ENCODE assay signal across 27 cellular contexts in the genomic region with DNA sequence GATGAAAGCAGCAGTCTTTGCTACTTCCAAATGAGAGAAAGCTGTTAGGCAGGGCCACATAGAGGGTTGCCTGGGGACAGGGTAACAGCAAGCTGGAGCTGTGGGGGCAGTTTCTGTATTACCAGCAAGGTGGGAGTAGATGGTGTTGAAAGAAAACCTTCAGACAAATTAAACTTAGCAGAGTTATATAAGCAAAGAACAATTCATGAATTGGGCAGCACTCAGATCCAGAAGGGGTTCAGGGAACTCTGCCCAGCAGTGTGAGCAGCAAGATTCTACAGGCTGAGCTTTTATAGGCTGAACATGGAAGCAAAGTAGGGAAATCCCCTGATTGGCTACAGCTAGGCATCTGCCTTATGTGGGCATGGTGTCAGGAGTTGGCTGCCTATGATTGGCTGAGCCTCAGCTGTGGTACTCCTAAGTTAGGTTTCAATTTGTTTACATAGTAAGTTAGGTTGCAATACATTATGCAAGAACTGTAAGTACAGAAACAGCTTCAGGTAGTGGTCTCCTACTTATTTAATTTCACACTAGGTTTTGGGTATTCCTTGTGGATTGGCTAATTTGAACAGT.
"Had no signal": no experiment of that assay in that cellular context is flagged by ENCODE, and none has a peak within 500 bp of the region (broad histone marks: within the 10 kb centered on the region; RNA-seq: fewer than 3 reads in every experiment).

No MANE protein-coding gene starts in this region.

- H3K27ac ChIP-seq: epithelial cell of prostate, gastrocnemius medialis, neutrophil, ovary, skin epidermis, stomach, thyroid gland, upper lobe of left lung had no signal

- H3K4me1 ChIP-seq: gastrocnemius medialis, thyroid gland, upper lobe of left lung had no signal

- H3K36me3 ChIP-seq: gastrocnemius medialis, neutrophil, ovary, stomach, thyroid gland, upper lobe of left lung had no signal

- ATAC-seq: activated CD8-positive, alpha-beta memory T cell treated with anti-CD3 and anti-CD28 coated beads, Interleukin-2, amount 10 ng/mL, durations not matched to agents 7 days and 5 days; activated CD8-positive, alpha-beta T cell treated with anti-CD3 and anti-CD28 coated beads, Interleukin-2, amount 10 ng/mL, durations not matched to agents 7 days and 5 days; activated naive CD4-positive, alpha-beta T cell treated with anti-CD3 and anti-CD28 coated beads, Interleukin-2, amount 50 U/mL, for 72 hours; activated T-cell treated with anti-CD3 and anti-CD28 coated beads, Interleukin-2, amount 50 U/mL, for 72 hours; gastrocnemius medialis; left cardiac atrium; sciatic nerve; stimulated activated memory B cell treated with anti-CD40 and anti-IgM and Interleukin-4, amounts not matched to agents 10 μg/mL and 1 μg/mL and 100 μg/mL, for 72 hours had no signal

- DNase-seq: activated B cell treated with CpG ODN at 0.5 μM for 24 hours; activated CD4-positive, alpha-beta T cell treated with anti-CD3 and anti-CD28 coated beads, Interleukin-2, amount 50 U/mL, for 1 hour; activated CD8-positive, alpha-beta memory T cell treated with anti-CD3 and anti-CD28 coated beads, Interleukin-2, amount 10 ng/mL, durations not matched to agents 7 days and 5 days; activated CD8-positive, alpha-beta T cell treated with anti-CD3 and anti-CD28 coated beads, Interleukin-2, amount 10 ng/mL, durations not matched to agents 7 days and 5 days; activated naive CD4-positive, alpha-beta T cell; activated T-cell treated with anti-CD3 and anti-CD28 coated beads, Interleukin-2, amount 50 U/mL, for 72 hours; effector CD8-positive, alpha-beta T cell; gastrocnemius medialis; glutamatergic neuron; islet precursor cell; left cardiac atrium; mammary epithelial cell; naive B cell; nephron progenitor cell; ovary; stimulated activated CD4-positive, alpha-beta T cell treated with anti-CD3 and anti-CD28 coated beads, Interleukin-12 subunit alpha, Interleukin-12 subunit beta, amount 100 ng/mL, for 4 hours; stimulated activated CD4-positive, alpha-beta T cell treated with anti-CD3 and anti-CD28 coated beads, Interleukin-4, amount 100 ng/mL, for 4 hours; stimulated activated CD8-positive, alpha-beta memory T cell treated with anti-CD3 and anti-CD28 coated beads, Interleukin-4, amount 100 ng/mL, for 48 hours; stomach; thyroid gland; upper lobe of left lung had no signal

- H3K27me3 ChIP-seq: gastrocnemius medialis, neutrophil, ovary, stomach, thyroid gland, upper lobe of left lung had no signal

- H3K4me3 ChIP-seq: gastrocnemius medialis, ovary, skin epidermis, stomach, thyroid gland, upper lobe of left lung had no signal

- H3K9me3 ChIP-seq: gastrocnemius medialis, neutrophil, thyroid gland had no signal
